ENCODE assay signal across 17 cellular contexts in the genomic region with DNA sequence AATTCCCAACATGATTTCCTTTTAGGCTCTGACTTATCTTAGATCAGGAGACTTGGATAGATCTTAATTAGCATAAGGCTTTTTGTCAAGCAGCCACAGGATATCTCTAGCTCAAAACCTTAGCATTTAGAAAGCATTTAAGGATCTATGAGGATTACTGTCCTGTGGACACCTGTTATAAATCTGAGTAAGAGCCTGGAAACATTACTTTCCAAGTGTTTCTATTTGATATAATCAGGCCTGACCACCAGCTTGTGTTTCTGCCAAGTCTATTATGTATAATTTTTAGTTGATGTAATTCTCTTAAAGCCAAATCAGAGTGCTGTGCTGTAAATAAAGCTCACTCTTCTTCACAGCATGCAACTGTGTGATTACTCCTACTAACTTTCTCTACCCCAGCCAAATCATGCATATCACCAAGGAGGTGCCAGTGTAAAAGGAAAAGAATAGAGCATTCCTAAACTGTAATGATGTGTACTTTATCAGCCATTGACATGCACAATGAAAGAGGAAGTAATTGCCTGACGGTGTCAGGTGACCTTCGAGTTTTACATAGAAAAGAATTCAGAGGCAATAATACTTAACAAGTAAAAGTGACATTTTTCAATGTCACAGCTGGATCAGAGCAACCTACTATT.
A peak's percentile ranks its signal among the peaks of the same experiment; 100 is the strongest.
DNase-seq lines count a peak whose midpoint lies in the region; FAIRE-seq and TF ChIP-seq lines count a peak whose summit lies in the region.
"Had no signal": no experiment of that assay in that cellular context is flagged by ENCODE, and none has a peak within 500 bp of the region (broad histone marks: within the 10 kb centered on the region; RNA-seq: fewer than 3 reads in every experiment).

No MANE protein-coding gene starts in this region.

- H3K4me1 ChIP-seq in neural progenitor cell, result peaks cover 31% of the 10 kb centered on the region

- H3K4me3 Mint-ChIP-seq in neural progenitor cell, result no peak overlapping the region
- H3K4me3 Mint-ChIP-seq: activated CD8-positive, alpha-beta T cell treated with anti-CD3 and anti-CD28 coated beads, Interleukin-2, amount 10 ng/mL, durations not matched to agents 7 days and 5 days; natural killer cell; T-helper 17 cell had no signal

- H3K4me2 ChIP-seq in neural progenitor cell, result peak overlapping the region; percentile 68

- TF ChIP-seq CTCF in neural progenitor cell (IDR thresholded peaks at IDR 0.05), result no peak

- H3F3A ChIP-seq in neural progenitor cell (ENCODE audit: low read depth), result peaks cover 18% of the 10 kb centered on the region

- TF ChIP-seq POLR2A in H54 (IDR thresholded peaks at IDR 0.05; ENCODE audit: low read depth, low read length), result no peak

- no peak for DNase-seq in H54 (ENCODE audit: insufficient read length, low spot score)
- peak; percentile 48 for DNase-seq in NCI-H524 treated with DMSO at 0.1 percent for 48 hours (lab: John Stamatoyannopoulos, UW)
- DNase-seq in astrocyte of the hippocampus (ENCODE audit: low read depth, low spot score), result peak; percentile 8
- peak; percentile 68 for DNase-seq in neural progenitor cell (ENCODE audit: low spot score)
- no peak for DNase-seq in mucosa of gallbladder (ENCODE audit: low spot score)
- no peak for DNase-seq in activated CD4-positive, CD25-positive, alpha-beta regulatory T cell treated with anti-CD3 and anti-CD28 coated beads, Interleukin-2, amount 50 U/mL, for 72 hours
- DNase-seq in HuH-7 (ENCODE audit: low spot score), result no peak
- DNase-seq: activated CD8-positive, alpha-beta T cell treated with anti-CD3 and anti-CD28 coated beads, Interleukin-2, amount 10 ng/mL, durations not matched to agents 7 days and 5 days; activated gamma-delta T cell treated with Interleukin-2 at 50 U/mL for 16 hours; C1 segment of cervical spinal cord; GF-D8; glutamatergic neuron; natural killer cell; NCI-H2171; T-helper 17 cell had no signal

- peak overlapping the region; percentile 34 for H3K4me3 ChIP-seq in neural progenitor cell

- no peak overlapping the region for H3K9ac ChIP-seq in neural progenitor cell

- H3K27me3 Mint-ChIP-seq in neural progenitor cell (ENCODE audit: insufficient read depth, low read depth), result no peaks in the 10 kb centered on the region
- H3K27me3 Mint-ChIP-seq: T-helper 17 cell had no signal

- H3K36me3 Mint-ChIP-seq in neural progenitor cell, result no peaks in the 10 kb centered on the region

- H3K9me3 Mint-ChIP-seq in neural progenitor cell, result no peaks in the 10 kb centered on the region

- H3K36me3 ChIP-seq in neural progenitor cell, result no peaks in the 10 kb centered on the region

- H3K4me1 Mint-ChIP-seq in neural progenitor cell, result peaks cover 14% of the 10 kb centered on the region
- H3K4me1 Mint-ChIP-seq: natural killer cell, T-helper 17 cell had no signal

- H3K27ac ChIP-seq in neural progenitor cell, result peak overlapping the region; percentile 97

- no peak overlapping the region for H2AFZ ChIP-seq in neural progenitor cell (replicated peaks)

- H3K9me3 ChIP-seq in neural progenitor cell (ENCODE audit: low read depth), result no peaks in the 10 kb centered on the region

- H3K27me3 ChIP-seq in neural progenitor cell, result no peaks in the 10 kb centered on the region

- no peaks in the 10 kb centered on the region for H3K79me2 ChIP-seq in neural progenitor cell (ENCODE audit: low read depth)

- H4K20me1 ChIP-seq in neural progenitor cell (ENCODE audit: low read depth), result no peaks in the 10 kb centered on the region

- H3K27ac Mint-ChIP-seq in neural progenitor cell, result peak overlapping the region; percentile 13
- H3K27ac Mint-ChIP-seq: activated CD8-positive, alpha-beta T cell treated with anti-CD3 and anti-CD28 coated beads, Interleukin-2, amount 10 ng/mL, durations not matched to agents 7 days and 5 days; natural killer cell; T-helper 17 cell had no signal

- FAIRE-seq in H54 (lab: Jason Lieb, UNC), result peak; percentile 66
- FAIRE-seq: endometrium, GM18507 had no signal

Comparison
In these comparisons a context has a peak if more than half of its experiments do, and no peak if none do; other contexts are left out.
1. DNase-seq: peak in NCI-H524 treated with DMSO at 0.1 percent for 48 hours (single experiment), astrocyte of the hippocampus (single experiment) and neural progenitor cell (single experiment); none in H54 (single experiment), mucosa of gallbladder (single experiment), activated CD4-positive, CD25-positive, alpha-beta regulatory T cell treated with anti-CD3 and anti-CD28 coated beads, Interleukin-2, amount 50 U/mL, for 72 hours (single experiment) and HuH-7 (single experiment).